11 cellular contexts compared by ENCODE assay signal in genomic region chr10:101858723-101859500, GRCh38. TPM values are rescaled to one million over a fixed set of nuclear protein-coding genes. Genes with fewer than 3 reads are reported as not detected.
A peak's percentile ranks its signal among the peaks of the same experiment; 100 is the strongest.
DNase-seq lines count a peak whose midpoint lies in the region; ATAC-seq lines count a peak whose summit lies in the region.
"Had no signal": no experiment of that assay in that cellular context is flagged by ENCODE, and none has a peak within 500 bp of the region (broad histone marks: within the 10 kb centered on the region; RNA-seq: fewer than 3 reads in every experiment).

No MANE protein-coding gene starts in this region.

- POLR2A ChIA-PET in naive thymus-derived CD4-positive, alpha-beta T cell (lab: Charles Lee) = interaction anchor here (0.6 kb wide), 1 partner anchor 1643 kb away, joined by 3 read pairs; no protein-coding TSS in a partner anchor

- H3K4me1 ChIP-seq in naive thymus-derived CD4-positive, alpha-beta T cell (ENCODE audit: control insufficient read depth in 2 of 2, insufficient read depth in 2 of 2, low read length in 2 of 2) = peaks cover 0 to 8% of the 10 kb centered on the region in 2 donors

- CTCF ChIA-PET in naive thymus-derived CD4-positive, alpha-beta T cell (lab: Charles Lee) = interaction anchor here (0.6 to 1.3 kb wide), 4 partner anchors 17 to 222 kb away, joined by 3 to 6 read pairs (median 3); no protein-coding TSS in a partner anchor
- CTCF ChIA-PET in activated naive CD4-positive, alpha-beta T cell treated with anti-CD3 and anti-CD28 coated beads, Interleukin-2, amount 10 ng/mL, durations not matched to agents 7 days and 5 days (lab: Charles Lee) = interaction anchor here (0.8 to 3.2 kb wide), 8 partner anchors 10 to 214 kb away, joined by 3 to 25 read pairs (median 4); partner anchors contain the start of gene KCNIP2

- H3K9me3 Mint-ChIP-seq in activated CD4-positive, alpha-beta T cell treated with anti-CD3 and anti-CD28 coated beads, Interleukin-2, amount 10 ng/mL, durations not matched to agents 24 days and 14 days = peaks cover 12% of the 10 kb centered on the region
- peaks cover 4 to 18% (median 11%) of the 10 kb centered on the region in 11 donors for H3K9me3 Mint-ChIP-seq in naive thymus-derived CD4-positive, alpha-beta T cell
- H3K9me3 Mint-ChIP-seq in activated naive CD4-positive, alpha-beta T cell treated with anti-CD3 and anti-CD28 coated beads, Interleukin-2, amount 10 ng/mL, durations not matched to agents 7 days and 5 days = peaks cover 9% of the 10 kb centered on the region

- ATAC-seq in GM21529 (IDR thresholded peaks at IDR 0.05; ENCODE audit: unreplicated experiment) (peak; percentile 76), HG03432 (IDR thresholded peaks at IDR 0.05; ENCODE audit: unreplicated experiment) (peak; percentile 76)
- ATAC-seq in naive thymus-derived CD4-positive, alpha-beta T cell = peak; percentile 16

- intact Hi-C loops in activated CD4-positive, alpha-beta T cell treated with anti-CD3 and anti-CD28 coated beads, Interleukin-2, amount 10 ng/mL, durations not matched to agents 24 days and 14 days (cut with micrococcal nuclease) = no loop called here
- intact Hi-C loops in naive thymus-derived CD4-positive, alpha-beta T cell (cut with micrococcal nuclease) = no loop called here

- no peaks in the 10 kb centered on the region for H3K27me3 ChIP-seq in naive thymus-derived CD4-positive, alpha-beta T cell (ENCODE audit: control insufficient read depth in 2 of 2, insufficient read depth in 2 of 2, low read length in 2 of 2)

- H3K4me1 Mint-ChIP-seq in activated CD4-positive, alpha-beta T cell treated with anti-CD3 and anti-CD28 coated beads, Interleukin-2, amount 10 ng/mL, durations not matched to agents 24 days and 14 days = peaks cover 21% of the 10 kb centered on the region
- peaks cover 0 to 22% (median 5%) of the 10 kb centered on the region in 7 donors for H3K4me1 Mint-ChIP-seq in naive thymus-derived CD4-positive, alpha-beta T cell
- H3K4me1 Mint-ChIP-seq in activated naive CD4-positive, alpha-beta T cell treated with anti-CD3 and anti-CD28 coated beads, Interleukin-2, amount 10 ng/mL, durations not matched to agents 7 days and 5 days = peaks cover 10% of the 10 kb centered on the region

- peak; percentile 65 for DNase-seq in activated CD4-positive, alpha-beta T cell treated with anti-CD3 and anti-CD28 coated beads, Interleukin-2, amount 10 ng/mL, durations not matched to agents 24 days and 14 days
- no peak for DNase-seq in activated CD4-positive, alpha-beta T cell treated with anti-CD3 and anti-CD28 coated beads for 1 hour
- DNase-seq in naive thymus-derived CD4-positive, alpha-beta T cell = no peak
- DNase-seq in GM19238 (ENCODE audit: insufficient read length, low spot score) (no peak), hippocampal formation (lab: John Stamatoyannopoulos, UW) (no peak)
- no peak for DNase-seq in activated naive CD4-positive, alpha-beta T cell treated with anti-CD3 and anti-CD28 coated beads, Interleukin-2, amount 10 ng/mL, durations not matched to agents 7 days and 5 days
- DNase-seq: GF-D8, NCI-H774, trophoblast cell had no signal

- peaks cover 19% of the 10 kb centered on the region for H3K36me3 Mint-ChIP-seq in activated CD4-positive, alpha-beta T cell treated with anti-CD3 and anti-CD28 coated beads, Interleukin-2, amount 10 ng/mL, durations not matched to agents 24 days and 14 days (ENCODE audit: low read depth)
- H3K36me3 Mint-ChIP-seq in naive thymus-derived CD4-positive, alpha-beta T cell = peaks cover 20 to 62% (median 38%) of the 10 kb centered on the region in 5 donors
- H3K36me3 Mint-ChIP-seq in activated naive CD4-positive, alpha-beta T cell treated with anti-CD3 and anti-CD28 coated beads, Interleukin-2, amount 10 ng/mL, durations not matched to agents 7 days and 5 days = peaks cover 22% of the 10 kb centered on the region

- H3K36me3 ChIP-seq in naive thymus-derived CD4-positive, alpha-beta T cell (ENCODE audit: control insufficient read depth in 2 of 3, insufficient read depth in 3 of 3, low read length in 3 of 3) = no peaks in the 10 kb centered on the region

- peak overlapping the region; percentile 3 for H3K4me3 Mint-ChIP-seq in activated CD4-positive, alpha-beta T cell treated with anti-CD3 and anti-CD28 coated beads, Interleukin-2, amount 10 ng/mL, durations not matched to agents 24 days and 14 days
- peak overlapping the region in 1 of 10 donors; percentile 44 for H3K4me3 Mint-ChIP-seq in naive thymus-derived CD4-positive, alpha-beta T cell
- no peak overlapping the region for H3K4me3 Mint-ChIP-seq in activated naive CD4-positive, alpha-beta T cell treated with anti-CD3 and anti-CD28 coated beads, Interleukin-2, amount 10 ng/mL, durations not matched to agents 7 days and 5 days

- no peak overlapping the region for H3K27ac ChIP-seq in naive thymus-derived CD4-positive, alpha-beta T cell (ENCODE audit: low read depth, low read length)

- no peaks in the 10 kb centered on the region for H3K27me3 Mint-ChIP-seq in activated CD4-positive, alpha-beta T cell treated with anti-CD3 and anti-CD28 coated beads, Interleukin-2, amount 10 ng/mL, durations not matched to agents 24 days and 14 days
- no peaks in the 10 kb centered on the region for H3K27me3 Mint-ChIP-seq in naive thymus-derived CD4-positive, alpha-beta T cell
- no peaks in the 10 kb centered on the region for H3K27me3 Mint-ChIP-seq in activated naive CD4-positive, alpha-beta T cell treated with anti-CD3 and anti-CD28 coated beads, Interleukin-2, amount 10 ng/mL, durations not matched to agents 7 days and 5 days

- peaks cover 0 to 4% (median 0%) of the 10 kb centered on the region in 3 experiments for H3K9me3 ChIP-seq in naive thymus-derived CD4-positive, alpha-beta T cell (ENCODE audit: control insufficient read depth in 2 of 3, low read length in 3 of 3)

- H3K27ac Mint-ChIP-seq in activated CD4-positive, alpha-beta T cell treated with anti-CD3 and anti-CD28 coated beads, Interleukin-2, amount 10 ng/mL, durations not matched to agents 24 days and 14 days = peak overlapping the region; percentile 48
- H3K27ac Mint-ChIP-seq in naive thymus-derived CD4-positive, alpha-beta T cell = peak overlapping the region in 2 of 9 donors; percentile 75 to 80
- no peak overlapping the region for H3K27ac Mint-ChIP-seq in activated naive CD4-positive, alpha-beta T cell treated with anti-CD3 and anti-CD28 coated beads, Interleukin-2, amount 10 ng/mL, durations not matched to agents 7 days and 5 days

- no peak overlapping the region for H3K4me3 ChIP-seq in naive thymus-derived CD4-positive, alpha-beta T cell (ENCODE audit: low read length)

RNA-seq across cellular contexts. Expression of gene KCNIP2, which starts 15.3 kb away (rescaled TPM):
- total RNA-seq in activated CD4-positive, alpha-beta T cell treated with anti-CD3 and anti-CD28 coated beads, Interleukin-2, amount 10 ng/mL, durations not matched to agents 24 days and 14 days = 2.3 and 3.5 TPM in 2 replicates
- total RNA-seq in naive thymus-derived CD4-positive, alpha-beta T cell = 1 to 10 TPM; 1.9 to 6.3 (median 2.6) TPM
- polyA plus RNA-seq in naive thymus-derived CD4-positive, alpha-beta T cell = under 1 TPM in 1 of 2 donors, not detected in 1; 0.27 TPM

RNA-seq across cellular contexts. Expression of gene OGA, which starts 40.7 kb away (rescaled TPM):
- 99.9 and 102 TPM in 2 replicates for total RNA-seq in activated CD4-positive, alpha-beta T cell treated with anti-CD3 and anti-CD28 coated beads, Interleukin-2, amount 10 ng/mL, durations not matched to agents 24 days and 14 days
- 100 to 1,000 TPM; 154 to 338 (median 321) TPM for total RNA-seq in naive thymus-derived CD4-positive, alpha-beta T cell
- 10 to 100 TPM; 45.8 to 47.6 TPM for polyA plus RNA-seq in naive thymus-derived CD4-positive, alpha-beta T cell

Comparison
In these comparisons a context has a peak if more than half of its experiments do, and no peak if none do; other contexts are left out.
1. ATAC-seq: peak in every context shown above with its lines; median percentile 76 in GM21529; 76 in HG03432; 16 in naive thymus-derived CD4-positive, alpha-beta T cell.